Comparison of ENCODE assay signal across 21 cellular contexts in the genomic region with DNA sequence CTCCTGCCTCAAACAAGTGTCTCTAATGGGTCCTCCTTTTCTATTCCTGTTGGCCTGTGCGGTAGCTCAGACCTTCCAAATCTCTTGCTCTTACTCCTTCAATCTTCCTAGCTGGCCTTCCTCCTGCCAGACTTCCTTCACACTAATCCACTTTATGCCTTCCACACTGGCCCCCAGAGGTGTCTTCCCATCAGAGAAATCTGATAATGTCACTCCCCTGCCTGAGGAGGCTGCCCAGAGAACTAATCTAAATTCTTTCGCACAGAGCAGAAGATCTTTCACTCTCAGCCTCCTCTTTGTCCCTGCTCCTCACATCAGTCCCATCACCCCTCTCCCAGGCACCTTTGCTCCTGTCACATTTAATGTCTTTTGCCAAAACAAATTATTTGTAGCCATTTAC.
DNase-seq lines count a peak whose midpoint lies in the region; ATAC-seq and TF ChIP-seq lines count a peak whose summit lies in the region.
"Had no signal": no experiment of that assay in that cellular context is flagged by ENCODE, and none has a peak within 500 bp of the region (broad histone marks: within the 10 kb centered on the region; RNA-seq: fewer than 3 reads in every experiment).

No MANE protein-coding gene starts in this region.

- no peaks in the 10 kb centered on the region for H3K27me3 Mint-ChIP-seq in activated CD4-positive, alpha-beta T cell treated with anti-CD3 and anti-CD28 coated beads for 36 hours
- H3K27me3 Mint-ChIP-seq in neural progenitor cell (ENCODE audit: insufficient read depth, low read depth), result no peaks in the 10 kb centered on the region

- H2AFZ ChIP-seq in neural progenitor cell (replicated peaks), result no peak overlapping the region
- H2AFZ ChIP-seq: GM23248 had no signal

- H3K27ac ChIP-seq in breast epithelium, result peak overlapping the region; percentile 89
- no peak overlapping the region for H3K27ac ChIP-seq in neural progenitor cell
- peak overlapping the region in 1 of 2 donors; percentile 8 for H3K27ac ChIP-seq in uterus
- H3K27ac ChIP-seq: 22Rv1, sigmoid colon had no signal

- H3K4me1 ChIP-seq in breast epithelium (peaks cover 0 to 26% of the 10 kb centered on the region in 2 donors), neural progenitor cell (peaks cover 17% of the 10 kb centered on the region), uterus (peaks cover 0 to 3% of the 10 kb centered on the region in 2 donors)

- no peak overlapping the region for H3K4me3 Mint-ChIP-seq in activated CD4-positive, alpha-beta T cell treated with anti-CD3 and anti-CD28 coated beads for 36 hours
- H3K4me3 Mint-ChIP-seq in neural progenitor cell, result no peak overlapping the region
- H3K4me3 Mint-ChIP-seq: immature natural killer cell had no signal

- POLR2A ChIA-PET in activated CD4-positive, alpha-beta T cell treated with anti-CD3 and anti-CD28 coated beads for 36 hours (lab: Charles Lee), result no interaction called here

- no peaks in the 10 kb centered on the region for H3K9me3 ChIP-seq in breast epithelium
- H3K9me3 ChIP-seq in neural progenitor cell (ENCODE audit: low read depth), result no peaks in the 10 kb centered on the region
- no peaks in the 10 kb centered on the region for H3K9me3 ChIP-seq in uterus
- H3K9me3 ChIP-seq: body of pancreas, sigmoid colon had no signal

- H3K27ac Mint-ChIP-seq in activated CD4-positive, alpha-beta T cell treated with anti-CD3 and anti-CD28 coated beads for 36 hours, result peak overlapping the region; percentile 59
- H3K27ac Mint-ChIP-seq in neural progenitor cell, result peak overlapping the region; percentile 16

- no peak overlapping the region for H3K9ac ChIP-seq in neural progenitor cell
- H3K9ac ChIP-seq: GM23248 had no signal

- H3F3A ChIP-seq in neural progenitor cell (ENCODE audit: low read depth), result no peaks in the 10 kb centered on the region

- no peak for DNase-seq in activated CD4-positive, alpha-beta T cell treated with anti-CD3 and anti-CD28 coated beads for 36 hours
- no peak for DNase-seq in activated CD4-positive, alpha-beta T cell treated with anti-CD3 and anti-CD28 coated beads for 1 hour
- DNase-seq in ELF-1 (ENCODE audit: low read depth, low spot score) (peak; percentile 39), breast epithelium (ENCODE audit: low spot score in 2 of 2) (no peak), neural progenitor cell (ENCODE audit: low spot score) (peak; percentile 39), uterus (no peak), posterior cingulate gyrus (no peak)
- DNase-seq: activated effector memory CD4-positive, alpha-beta T cell treated with Interleukin-2 at 50 U/mL for 16 hours; body of pancreas; dermis blood vessel endothelial cell; GM23248; immature natural killer cell; KBM-7; NCI-H1048; NCI-H526 treated with DMSO at 0.1 percent for 48 hours; sigmoid colon; stimulated activated CD4-positive, alpha-beta T cell treated with anti-CD3 and anti-CD28 coated beads, Interleukin-2, amount 100 ng/mL, for 24 hours had no signal

- CTCF ChIA-PET in activated CD4-positive, alpha-beta T cell treated with anti-CD3 and anti-CD28 coated beads for 36 hours (lab: Charles Lee), result interaction anchor here (1.0 to 1.6 kb wide), 4 partner anchors 11 to 226 kb away, joined by 3 to 5 read pairs (median 4); no protein-coding TSS in a partner anchor

- TF ChIP-seq POLR2A in breast epithelium (IDR thresholded peaks at IDR 0.05) (no peak), uterus (IDR thresholded peaks at IDR 0.05) (no peak)

- H3K36me3 ChIP-seq in breast epithelium (no peaks in the 10 kb centered on the region), neural progenitor cell (no peaks in the 10 kb centered on the region), uterus (no peaks in the 10 kb centered on the region)
- H3K36me3 ChIP-seq: sigmoid colon had no signal

- ATAC-seq in activated CD4-positive, alpha-beta T cell treated with anti-CD3 and anti-CD28 coated beads for 36 hours, result no peak
- no peak for ATAC-seq in HG03457 (IDR thresholded peaks at IDR 0.05; ENCODE audit: unreplicated experiment)
- ATAC-seq: body of pancreas, esophagus mucosa, Panc1 had no signal

- peak overlapping the region; percentile 15 for H3K4me2 ChIP-seq in neural progenitor cell

- H3K4me1 Mint-ChIP-seq in activated CD4-positive, alpha-beta T cell treated with anti-CD3 and anti-CD28 coated beads for 36 hours, result peaks cover 69% of the 10 kb centered on the region
- H3K4me1 Mint-ChIP-seq in neural progenitor cell, result peaks cover 47% of the 10 kb centered on the region

- H3K4me3 ChIP-seq in breast epithelium (no peak overlapping the region), neural progenitor cell (no peak overlapping the region), uterus (no peak overlapping the region)
- H3K4me3 ChIP-seq: body of pancreas, GM23248, sigmoid colon had no signal

- TF ChIP-seq CTCF in breast epithelium (IDR thresholded peaks at IDR 0.05) (no peak), neural progenitor cell (IDR thresholded peaks at IDR 0.05) (no peak), uterus (IDR thresholded peaks at IDR 0.05) (no peak)

- intact Hi-C loops in activated CD4-positive, alpha-beta T cell treated with anti-CD3 and anti-CD28 coated beads for 36 hours (cut with DNase I, micrococcal nuclease), result no loop called here
- intact Hi-C loops in breast epithelium (cut with DNase I; ENCODE audit: low total_unique reads), result loop anchor here (5.0 kb wide), 1 partner anchor 85 kb away; no protein-coding TSS in a partner anchor
- intact Hi-C loops in uterus (cut with DNase I; ENCODE audit: low total_unique reads), result no loop called here
- intact Hi-C loops in posterior cingulate gyrus (cut with DNase I), result no loop called here

- H3K79me2 ChIP-seq in neural progenitor cell (ENCODE audit: low read depth), result no peaks in the 10 kb centered on the region

- peaks cover 27% of the 10 kb centered on the region for H3K36me3 Mint-ChIP-seq in activated CD4-positive, alpha-beta T cell treated with anti-CD3 and anti-CD28 coated beads for 36 hours (ENCODE audit: low read depth)
- peaks cover 6% of the 10 kb centered on the region for H3K36me3 Mint-ChIP-seq in neural progenitor cell

- no peaks in the 10 kb centered on the region for H4K20me1 ChIP-seq in neural progenitor cell (ENCODE audit: low read depth)

- H3K27me3 ChIP-seq in breast epithelium (no peaks in the 10 kb centered on the region), neural progenitor cell (no peaks in the 10 kb centered on the region), uterus (no peaks in the 10 kb centered on the region)
- H3K27me3 ChIP-seq: body of pancreas, sigmoid colon had no signal

- no peaks in the 10 kb centered on the region for H3K9me3 Mint-ChIP-seq in activated CD4-positive, alpha-beta T cell treated with anti-CD3 and anti-CD28 coated beads for 36 hours (ENCODE audit: low read depth)
- H3K9me3 Mint-ChIP-seq in neural progenitor cell, result no peaks in the 10 kb centered on the region
- H3K9me3 Mint-ChIP-seq: immature natural killer cell had no signal

Comparison
In these comparisons a context has a peak if more than half of its experiments do, and no peak if none do; other contexts are left out.
1. DNase-seq: peak in ELF-1 (single experiment) and neural progenitor cell (single experiment); none in activated CD4-positive, alpha-beta T cell treated with anti-CD3 and anti-CD28 coated beads for 36 hours (single experiment), activated CD4-positive, alpha-beta T cell treated with anti-CD3 and anti-CD28 coated beads for 1 hour (single experiment), breast epithelium (0 of 2), uterus (0 of 2) and posterior cingulate gyrus (0 of 10).